In genomic region chr1:212109713-212110112, GRCh38 we compare ENCODE assay signal across 18 cellular contexts.
"Had no signal": no experiment of that assay in that cellular context is flagged by ENCODE, and none has a peak within 500 bp of the region (broad histone marks: within the 10 kb centered on the region; RNA-seq: fewer than 3 reads in every experiment).

No MANE protein-coding gene starts in this region.

- H3K4me3 ChIP-seq: ascending aorta, breast epithelium, gastrocnemius medialis, heart right ventricle, lung, psoas muscle, suprapubic skin had no signal

- H3K27ac Mint-ChIP-seq: activated T-helper 17 cell treated with anti-CD3 and anti-CD28 coated beads, Interleukin-2, amount 50 U/mL, for 72 hours; effector memory CD8-positive, alpha-beta T cell; stimulated activated naive CD8-positive, alpha-beta T cell treated with anti-CD3 and anti-CD28 coated beads, Interleukin-15, Interleukin-2, amounts not matched to agents 100 ng/mL and 50 ng/mL, for 24 hours had no signal

- H3K4me3 Mint-ChIP-seq: activated T-helper 17 cell treated with anti-CD3 and anti-CD28 coated beads, Interleukin-2, amount 50 U/mL, for 72 hours; effector memory CD8-positive, alpha-beta T cell; neural crest cell; stimulated activated naive CD8-positive, alpha-beta T cell treated with anti-CD3 and anti-CD28 coated beads, Interleukin-15, Interleukin-2, amounts not matched to agents 100 ng/mL and 50 ng/mL, for 24 hours had no signal

- H3K36me3 ChIP-seq: ascending aorta, breast epithelium, gastrocnemius medialis, heart right ventricle, suprapubic skin had no signal

- H3K27me3 ChIP-seq: ascending aorta, breast epithelium, gastrocnemius medialis, heart right ventricle, suprapubic skin had no signal

- DNase-seq: activated CD4-positive, CD25-positive, alpha-beta regulatory T cell treated with anti-CD3 and anti-CD28 coated beads, Interleukin-2, amount 50 U/mL, for 72 hours; activated naive CD4-positive, alpha-beta T cell treated with Interleukin-2 at 50 U/mL for 16 hours; dermis blood vessel endothelial cell; effector memory CD8-positive, alpha-beta T cell; gastrocnemius medialis; heart right ventricle; left cardiac atrium; midbrain; psoas muscle; trophoblast cell had no signal

- ATAC-seq: activated T-helper 17 cell treated with anti-CD3 and anti-CD28 coated beads, Interleukin-2, amount 50 U/mL, for 72 hours; effector memory CD8-positive, alpha-beta T cell; gastrocnemius medialis; heart right ventricle; psoas muscle; sciatic nerve had no signal

- H3K4me1 Mint-ChIP-seq: activated T-helper 17 cell treated with anti-CD3 and anti-CD28 coated beads, Interleukin-2, amount 50 U/mL, for 72 hours had no signal

- H3K27ac ChIP-seq: ascending aorta, breast epithelium, gastrocnemius medialis, psoas muscle, suprapubic skin had no signal

- H3K4me1 ChIP-seq: breast epithelium had no signal

- H3K9me3 Mint-ChIP-seq: activated T-helper 17 cell treated with anti-CD3 and anti-CD28 coated beads, Interleukin-2, amount 50 U/mL, for 72 hours; effector memory CD8-positive, alpha-beta T cell; neural crest cell; stimulated activated naive CD8-positive, alpha-beta T cell treated with anti-CD3 and anti-CD28 coated beads, Interleukin-15, Interleukin-2, amounts not matched to agents 100 ng/mL and 50 ng/mL, for 24 hours had no signal

- H3K9me3 ChIP-seq: ascending aorta, breast epithelium, gastrocnemius medialis, heart right ventricle, psoas muscle, suprapubic skin had no signal

- H3K27me3 Mint-ChIP-seq: activated T-helper 17 cell treated with anti-CD3 and anti-CD28 coated beads, Interleukin-2, amount 50 U/mL, for 72 hours; effector memory CD8-positive, alpha-beta T cell; stimulated activated naive CD8-positive, alpha-beta T cell treated with anti-CD3 and anti-CD28 coated beads, Interleukin-15, Interleukin-2, amounts not matched to agents 100 ng/mL and 50 ng/mL, for 24 hours had no signal
